ENCODE assay signal across 1 cellular context in genomic region chr7:130154501-130155317, GRCh38.
TF ChIP-seq lines count a peak whose summit lies in the region.

No MANE protein-coding gene starts in this region.

TF ChIP-seq in endothelial cell of umbilical vein, 7 proteins besides CTCF, POLR2A, EP300 and RAD21 (continued from another document):
- TF ChIP-seq MAX (IDR thresholded peaks at IDR 0.05; ENCODE audit: insufficient read depth, insufficient read length) (no peak), EZH2 (IDR thresholded peaks at IDR 0.05; ENCODE audit: borderline replicate concordance, low read depth, low read length, severe bottlenecking) (no peak), FOS (IDR thresholded peaks at IDR 0.05; ENCODE audit: borderline replicate concordance, insufficient read depth, low read length) (no peak)
